Comparison of ENCODE assay signal across 1 cellular context in the genomic region with DNA sequence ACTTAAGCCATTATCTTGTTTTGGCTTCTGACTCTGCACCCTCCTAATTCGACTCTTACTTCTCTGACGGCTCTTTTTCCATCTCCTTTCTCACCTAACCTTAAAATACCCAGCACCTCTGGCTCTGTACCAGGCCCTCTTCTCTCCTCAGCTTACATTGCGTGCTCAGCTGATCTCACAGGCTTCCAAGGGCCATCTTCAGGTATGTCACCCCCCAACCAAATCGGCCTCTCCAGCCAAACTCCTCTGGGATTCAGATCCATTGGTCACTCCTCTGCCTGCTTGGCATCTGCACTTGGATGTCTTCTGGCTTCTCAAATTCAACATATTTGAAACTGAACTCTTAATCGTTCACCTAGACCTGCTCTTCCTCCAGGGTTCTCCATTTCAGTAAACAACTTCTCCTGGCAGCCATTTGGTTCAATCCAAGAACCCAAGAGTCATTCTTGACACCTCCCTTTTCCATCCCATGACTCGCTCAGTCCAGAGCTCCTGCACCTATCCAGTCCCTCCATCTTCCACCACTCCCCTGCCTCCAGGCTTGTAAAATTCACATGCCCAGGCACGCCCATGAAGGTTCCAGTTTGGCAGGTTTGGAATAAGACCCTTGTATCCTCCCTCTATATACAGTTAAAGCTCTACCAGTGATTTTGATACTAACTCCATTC.
TF ChIP-seq lines count a peak whose summit lies in the region.

No MANE protein-coding gene starts in this region.

TF ChIP-seq in HEK293, 187 proteins besides CTCF, POLR2A, EP300 and RAD21:
- TF ChIP-seq, protein P1, sequence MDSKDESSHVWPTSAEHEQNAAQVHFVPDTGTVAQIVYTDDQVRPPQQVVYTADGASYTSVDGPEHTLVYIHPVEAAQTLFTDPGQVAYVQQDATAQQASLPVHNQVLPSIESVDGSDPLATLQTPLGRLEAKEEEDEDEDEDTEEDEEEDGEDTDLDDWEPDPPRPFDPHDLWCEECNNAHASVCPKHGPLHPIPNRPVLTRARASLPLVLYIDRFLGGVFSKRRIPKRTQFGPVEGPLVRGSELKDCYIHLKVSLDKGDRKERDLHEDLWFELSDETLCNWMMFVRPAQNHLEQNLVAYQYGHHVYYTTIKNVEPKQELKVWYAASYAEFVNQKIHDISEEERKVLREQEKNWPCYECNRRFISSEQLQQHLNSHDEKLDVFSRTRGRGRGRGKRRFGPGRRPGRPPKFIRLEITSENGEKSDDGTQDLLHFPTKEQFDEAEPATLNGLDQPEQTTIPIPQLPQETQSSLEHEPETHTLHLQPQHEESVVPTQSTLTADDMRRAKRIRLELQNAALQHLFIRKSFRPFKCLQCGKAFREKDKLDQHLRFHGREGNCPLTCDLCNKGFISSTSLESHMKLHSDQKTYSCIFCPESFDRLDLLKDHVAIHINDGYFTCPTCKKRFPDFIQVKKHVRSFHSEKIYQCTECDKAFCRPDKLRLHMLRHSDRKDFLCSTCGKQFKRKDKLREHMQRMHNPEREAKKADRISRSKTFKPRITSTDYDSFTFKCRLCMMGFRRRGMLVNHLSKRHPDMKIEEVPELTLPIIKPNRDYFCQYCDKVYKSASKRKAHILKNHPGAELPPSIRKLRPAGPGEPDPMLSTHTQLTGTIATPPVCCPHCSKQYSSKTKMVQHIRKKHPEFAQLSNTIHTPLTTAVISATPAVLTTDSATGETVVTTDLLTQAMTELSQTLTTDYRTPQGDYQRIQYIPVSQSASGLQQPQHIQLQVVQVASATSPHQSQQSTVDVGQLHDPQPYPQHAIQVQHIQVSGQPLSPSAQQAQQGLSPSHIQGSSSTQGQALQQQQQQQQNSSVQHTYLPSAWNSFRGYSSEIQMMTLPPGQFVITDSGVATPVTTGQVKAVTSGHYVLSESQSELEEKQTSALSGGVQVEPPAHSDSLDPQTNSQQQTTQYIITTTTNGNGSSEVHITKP (tag by site-specific recombination; IDR thresholded peaks at IDR 0.05), result 0 out of 2 replicates have a peak, but pooled peaks have one; percentile 16
- TF ChIP-seq, protein P2, sequence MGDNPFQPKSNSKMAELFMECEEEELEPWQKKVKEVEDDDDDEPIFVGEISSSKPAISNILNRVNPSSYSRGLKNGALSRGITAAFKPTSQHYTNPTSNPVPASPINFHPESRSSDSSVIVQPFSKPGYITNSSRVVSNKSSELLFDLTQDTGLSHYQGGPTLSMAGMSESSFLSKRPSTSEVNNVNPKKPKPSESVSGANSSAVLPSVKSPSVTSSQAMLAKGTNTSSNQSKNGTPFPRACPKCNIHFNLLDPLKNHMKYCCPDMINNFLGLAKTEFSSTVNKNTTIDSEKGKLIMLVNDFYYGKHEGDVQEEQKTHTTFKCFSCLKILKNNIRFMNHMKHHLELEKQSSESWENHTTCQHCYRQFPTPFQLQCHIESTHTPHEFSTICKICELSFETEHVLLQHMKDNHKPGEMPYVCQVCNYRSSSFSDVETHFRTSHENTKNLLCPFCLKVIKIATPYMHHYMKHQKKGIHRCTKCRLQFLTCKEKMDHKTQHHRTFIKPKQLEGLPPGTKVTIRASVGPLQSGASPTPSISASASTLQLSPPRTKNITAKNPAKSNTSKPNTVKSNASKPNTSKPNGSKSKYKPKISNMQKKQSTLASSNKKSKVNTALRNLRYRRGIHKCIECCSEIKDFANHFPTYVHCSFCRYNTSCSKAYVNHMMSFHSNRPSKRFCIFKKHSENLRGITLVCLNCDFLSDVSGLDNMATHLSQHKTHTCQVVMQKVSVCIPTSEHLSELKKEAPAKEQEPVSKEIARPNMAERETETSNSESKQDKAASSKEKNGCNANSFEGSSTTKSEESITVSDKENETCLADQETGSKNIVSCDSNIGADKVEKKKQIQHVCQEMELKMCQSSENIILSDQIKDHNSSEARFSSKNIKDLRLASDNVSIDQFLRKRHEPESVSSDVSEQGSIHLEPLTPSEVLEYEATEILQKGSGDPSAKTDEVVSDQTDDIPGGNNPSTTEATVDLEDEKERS (tag by site-specific recombination; IDR thresholded peaks at IDR 0.05), result no peak
